In the genomic region with DNA sequence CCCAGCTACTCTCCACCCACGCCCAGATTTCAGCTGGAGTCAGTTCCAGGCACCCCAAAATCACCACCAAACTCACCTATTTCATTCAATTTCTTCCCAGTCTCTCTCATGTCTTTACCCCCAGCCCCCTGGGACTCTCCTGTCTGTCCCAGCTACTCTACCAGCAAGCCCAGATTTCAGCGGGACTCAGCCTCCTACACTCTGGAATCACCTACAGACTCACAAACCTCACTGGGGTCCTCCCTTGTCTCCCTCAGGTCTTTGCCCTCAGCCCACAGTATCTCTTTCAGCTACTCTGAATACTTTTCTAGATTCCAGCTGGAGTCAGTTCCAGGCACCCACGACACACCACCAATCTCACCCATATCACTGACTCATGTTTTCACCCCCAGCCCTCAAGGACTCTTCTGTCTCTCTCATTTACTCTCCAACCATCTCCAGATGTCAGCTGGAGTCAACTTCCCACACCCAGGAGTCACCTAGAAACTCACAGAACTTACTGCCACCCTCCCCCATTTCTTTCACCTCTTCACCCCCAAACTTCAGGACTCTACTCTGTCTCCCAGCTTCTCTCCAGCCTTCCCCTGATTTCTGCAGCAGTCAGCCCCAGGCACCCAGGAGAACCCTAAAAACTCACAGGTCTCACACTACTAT, we compare ENCODE assay signal across 1 cellular context.
A peak's percentile ranks its signal among the peaks of the same experiment; 100 is the strongest.
TF ChIP-seq lines count a peak whose summit lies in the region.

No MANE protein-coding gene starts in this region.

TF ChIP-seq in HepG2, 621 proteins besides CTCF, POLR2A, EP300 and RAD21 (continued from another document):
- TF ChIP-seq, protein P1, sequence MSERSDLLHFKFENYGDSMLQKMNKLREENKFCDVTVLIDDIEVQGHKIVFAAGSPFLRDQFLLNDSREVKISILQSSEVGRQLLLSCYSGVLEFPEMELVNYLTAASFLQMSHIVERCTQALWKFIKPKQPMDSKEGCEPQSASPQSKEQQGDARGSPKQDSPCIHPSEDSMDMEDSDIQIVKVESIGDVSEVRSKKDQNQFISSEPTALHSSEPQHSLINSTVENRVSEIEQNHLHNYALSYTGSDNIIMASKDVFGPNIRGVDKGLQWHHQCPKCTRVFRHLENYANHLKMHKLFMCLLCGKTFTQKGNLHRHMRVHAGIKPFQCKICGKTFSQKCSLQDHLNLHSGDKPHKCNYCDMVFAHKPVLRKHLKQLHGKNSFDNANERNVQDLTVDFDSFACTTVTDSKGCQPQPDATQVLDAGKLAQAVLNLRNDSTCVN (CRISPR knock-in tag; IDR thresholded peaks at IDR 0.05; ENCODE audit: borderline replicate concordance) = 0 out of 2 replicates have a peak, but pooled peaks have one; percentile 17
- TF ChIP-seq HNRNPL (IDR thresholded peaks at IDR 0.05; ENCODE audit: low read depth, low read length) = 0 out of 2 replicates have a peak, but pooled peaks have one; percentile 10
- TF ChIP-seq, protein P2, sequence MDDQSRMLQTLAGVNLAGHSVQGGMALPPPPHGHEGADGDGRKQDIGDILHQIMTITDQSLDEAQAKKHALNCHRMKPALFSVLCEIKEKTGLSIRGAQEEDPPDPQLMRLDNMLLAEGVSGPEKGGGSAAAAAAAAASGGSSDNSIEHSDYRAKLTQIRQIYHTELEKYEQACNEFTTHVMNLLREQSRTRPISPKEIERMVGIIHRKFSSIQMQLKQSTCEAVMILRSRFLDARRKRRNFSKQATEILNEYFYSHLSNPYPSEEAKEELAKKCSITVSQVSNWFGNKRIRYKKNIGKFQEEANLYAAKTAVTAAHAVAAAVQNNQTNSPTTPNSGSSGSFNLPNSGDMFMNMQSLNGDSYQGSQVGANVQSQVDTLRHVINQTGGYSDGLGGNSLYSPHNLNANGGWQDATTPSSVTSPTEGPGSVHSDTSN (CRISPR knock-in tag; IDR thresholded peaks at IDR 0.05; ENCODE audit: borderline replicate concordance) = 0 out of 2 replicates have a peak, but pooled peaks have one; percentile 64
- TF ChIP-seq ZBTB20 (CRISPR knock-in tag; IDR thresholded peaks at IDR 0.05; ENCODE audit: borderline replicate concordance, low read depth) = no peak
- 0 out of 2 replicates have a peak, but pooled peaks have one; percentile 19 for TF ChIP-seq ZNF205 (CRISPR knock-in tag; IDR thresholded peaks at IDR 0.05)
- no peak for TF ChIP-seq ZNF253 (CRISPR knock-in tag; IDR thresholded peaks at IDR 0.05; ENCODE audit: borderline replicate concordance)
- peak; percentile 29 for TF ChIP-seq SRSF1 (optimal IDR thresholded peaks at IDR 0.05; ENCODE audit: low read depth, low read length)
- TF ChIP-seq, protein P3, sequence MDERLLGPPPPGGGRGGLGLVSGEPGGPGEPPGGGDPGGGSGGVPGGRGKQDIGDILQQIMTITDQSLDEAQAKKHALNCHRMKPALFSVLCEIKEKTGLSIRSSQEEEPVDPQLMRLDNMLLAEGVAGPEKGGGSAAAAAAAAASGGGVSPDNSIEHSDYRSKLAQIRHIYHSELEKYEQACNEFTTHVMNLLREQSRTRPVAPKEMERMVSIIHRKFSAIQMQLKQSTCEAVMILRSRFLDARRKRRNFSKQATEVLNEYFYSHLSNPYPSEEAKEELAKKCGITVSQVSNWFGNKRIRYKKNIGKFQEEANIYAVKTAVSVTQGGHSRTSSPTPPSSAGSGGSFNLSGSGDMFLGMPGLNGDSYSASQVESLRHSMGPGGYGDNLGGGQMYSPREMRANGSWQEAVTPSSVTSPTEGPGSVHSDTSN (CRISPR knock-in tag; IDR thresholded peaks at IDR 0.05) = no peak
- TF ChIP-seq JUND (CRISPR knock-in tag; IDR thresholded peaks at IDR 0.05) = 0 out of 2 replicates have a peak, but pooled peaks have one; percentile 6
- TF ChIP-seq RXRB (CRISPR knock-in tag; IDR thresholded peaks at IDR 0.05; ENCODE audit: borderline replicate concordance) = no peak
- peak; percentile 87 for TF ChIP-seq HNRNPH1 (optimal IDR thresholded peaks at IDR 0.05; ENCODE audit: low read depth, low read length)
- no peak for TF ChIP-seq ZNF20 (CRISPR knock-in tag; IDR thresholded peaks at IDR 0.05)
- peak; percentile 30; the same call in 1 of the 2 replicates for TF ChIP-seq NFE2L2 (IDR thresholded peaks at IDR 0.05; ENCODE audit: low read length)
- peak; percentile 69 for TF ChIP-seq CCAR2 (optimal IDR thresholded peaks at IDR 0.05; ENCODE audit: low read depth, low read length)
- TF ChIP-seq ZNF496 (CRISPR knock-in tag; IDR thresholded peaks at IDR 0.05; ENCODE audit: insufficient replicate concordance) = no peak
